ENCODE assay signal across 1 cellular context in the genomic region with DNA sequence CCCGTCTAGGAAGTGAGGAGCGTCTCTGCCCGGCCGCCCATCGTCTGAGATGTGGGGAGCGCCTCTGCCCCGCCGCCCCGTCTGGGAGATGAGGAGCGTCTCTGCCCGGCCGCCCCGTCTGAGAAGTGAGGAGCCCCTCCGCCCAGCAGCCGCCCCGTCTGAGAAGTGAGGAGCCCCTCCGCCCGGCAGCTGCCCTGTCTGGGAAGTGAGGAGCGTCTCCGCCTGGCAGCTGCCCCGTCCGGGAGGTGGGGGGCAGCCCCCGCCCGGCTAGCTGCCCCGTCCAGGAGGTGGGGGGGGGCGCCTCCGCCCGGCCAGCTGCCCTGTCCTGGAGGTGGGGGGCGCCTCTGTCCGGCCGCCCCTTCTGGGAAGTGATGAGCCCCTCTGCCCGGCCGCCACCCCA. TPM values are rescaled to one million over a fixed set of nuclear protein-coding genes. Genes with fewer than 3 reads are reported as not detected.
"Had no signal": no experiment of that assay in that cellular context is flagged by ENCODE, and none has a peak within 500 bp of the region (broad histone marks: within the 10 kb centered on the region; RNA-seq: fewer than 3 reads in every experiment).

No MANE protein-coding gene starts in this region.

RNA-seq across cellular contexts. Expression of a gene that starts 30.3 kb away (rescaled TPM):
- total RNA-seq: NCI-H460 had no signal
